In genomic region chr2:240299710-240300068, GRCh38 we compare ENCODE assay signal across 16 cellular contexts.
"Had no signal": no experiment of that assay in that cellular context is flagged by ENCODE, and none has a peak within 500 bp of the region (broad histone marks: within the 10 kb centered on the region; RNA-seq: fewer than 3 reads in every experiment).

No MANE protein-coding gene starts in this region.

- H3K36me3 Mint-ChIP-seq: naive B cell had no signal

- H3K27ac Mint-ChIP-seq: activated T-helper 1 cell treated with anti-CD3 and anti-CD28 coated beads, Interleukin-12 subunit alpha, Interleukin-12 subunit beta, Interleukin-2, Interleukin-4 antibody, amounts not matched to agents 30 ng/mL and 10 ng/mL and 1 ng/mL, durations not matched to agents 14 hours and 24 hours and 36 hours; endodermal cell; naive B cell; T-helper 1 cell treated with Interleukin-12 subunit alpha and Interleukin-12 subunit beta and Interleukin-4 antibody, amounts not matched to agents 30 μg/mL and 1 μg/mL, for 36 hours had no signal

- H3K9me3 ChIP-seq: tibial nerve had no signal

- H3K9me3 Mint-ChIP-seq: activated T-helper 1 cell treated with anti-CD3 and anti-CD28 coated beads, Interleukin-12 subunit alpha, Interleukin-12 subunit beta, Interleukin-2, Interleukin-4 antibody, amounts not matched to agents 30 ng/mL and 10 ng/mL and 1 ng/mL, durations not matched to agents 14 hours and 24 hours and 36 hours; endodermal cell; naive B cell; T-helper 1 cell treated with Interleukin-12 subunit alpha and Interleukin-12 subunit beta and Interleukin-4 antibody, amounts not matched to agents 30 μg/mL and 1 μg/mL, for 36 hours had no signal

- H3K27ac ChIP-seq: dorsolateral prefrontal cortex, tibial nerve, WERI-Rb-1 had no signal

- H3K4me3 ChIP-seq: dorsolateral prefrontal cortex, tibial nerve had no signal

- DNase-seq: activated CD4-positive, alpha-beta T cell treated with anti-CD3 and anti-CD28 coated beads, Interleukin-2, amount 50 U/mL, for 48 hours; activated naive CD4-positive, alpha-beta T cell treated with Interleukin-2 at 50 U/mL for 16 hours; anterior cingulate cortex; erythroblast; mammary epithelial cell; naive B cell; retina; stimulated activated CD4-positive, alpha-beta T cell treated with anti-CD3 and anti-CD28 coated beads, Interleukin-2, amount 100 ng/mL, for 48 hours; stimulated activated naive CD4-positive, alpha-beta T cell; WERI-Rb-1 had no signal

- H3K4me1 ChIP-seq: tibial nerve had no signal

- ATAC-seq: left lobe of liver had no signal

- H3K4me3 Mint-ChIP-seq: activated T-helper 1 cell treated with anti-CD3 and anti-CD28 coated beads, Interleukin-12 subunit alpha, Interleukin-12 subunit beta, Interleukin-2, Interleukin-4 antibody, amounts not matched to agents 30 ng/mL and 10 ng/mL and 1 ng/mL, durations not matched to agents 14 hours and 24 hours and 36 hours; endodermal cell; naive B cell; T-helper 1 cell treated with Interleukin-12 subunit alpha and Interleukin-12 subunit beta and Interleukin-4 antibody, amounts not matched to agents 30 μg/mL and 1 μg/mL, for 36 hours had no signal

- H3K27me3 ChIP-seq: dorsolateral prefrontal cortex, tibial nerve had no signal

- H3K4me1 Mint-ChIP-seq: naive B cell had no signal

- H3K36me3 ChIP-seq: tibial nerve, WERI-Rb-1 had no signal
